ENCODE assay signal across 9 cellular contexts in the genomic region with DNA sequence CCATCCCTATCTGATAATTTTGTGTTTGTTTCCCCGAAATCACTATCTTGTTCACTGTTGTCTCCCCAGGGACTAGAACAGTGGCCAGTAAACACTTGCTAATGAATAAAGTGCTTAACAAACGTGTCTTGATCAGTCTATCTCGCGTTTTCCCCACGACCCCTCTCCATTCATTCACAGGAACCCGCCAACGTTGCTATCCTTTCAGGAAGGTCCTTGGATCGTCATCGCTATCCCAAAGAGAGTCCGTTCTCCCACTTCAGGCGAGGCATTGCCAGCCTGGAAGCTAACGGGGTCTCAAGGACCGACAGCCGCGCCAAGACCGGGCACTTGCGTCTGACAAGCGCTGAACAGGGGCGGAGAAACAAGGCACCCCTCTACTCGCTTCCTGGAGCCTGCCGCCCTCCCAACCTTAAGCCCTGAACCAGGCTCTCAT. TPM values are rescaled to one million over a fixed set of nuclear protein-coding genes. Genes with fewer than 3 reads are reported as not detected.
DNase-seq lines count a peak whose midpoint lies in the region; ATAC-seq and TF ChIP-seq lines count a peak whose summit lies in the region.
"Had no signal": no experiment of that assay in that cellular context is flagged by ENCODE, and none has a peak within 500 bp of the region (broad histone marks: within the 10 kb centered on the region; RNA-seq: fewer than 3 reads in every experiment).

No MANE protein-coding gene starts in this region.

- ATAC-seq in GM18868 (IDR thresholded peaks at IDR 0.05; ENCODE audit: unreplicated experiment), result peak; percentile 3
- ATAC-seq in HG02981 (IDR thresholded peaks at IDR 0.05; ENCODE audit: unreplicated experiment), result peak; percentile 11
- peak; percentile 7 for ATAC-seq in memory B cell (ENCODE audit: low read depth)
- ATAC-seq in sciatic nerve, result no peak

- H3K27me3 Mint-ChIP-seq in memory B cell, result no peaks in the 10 kb centered on the region
- H3K27me3 Mint-ChIP-seq: activated B cell treated with CpG ODN at 0.5 μM for 24 hours had no signal

- no peaks in the 10 kb centered on the region for H3K27me3 ChIP-seq in ascending aorta

- peak overlapping the region; percentile 64 to 88 for H3K27ac ChIP-seq in ascending aorta

- no peak overlapping the region for H3K4me3 Mint-ChIP-seq in memory B cell
- H3K4me3 Mint-ChIP-seq: activated B cell treated with CpG ODN at 0.5 μM for 24 hours had no signal

- peak overlapping the region; percentile 66 to 95 for H3K4me3 ChIP-seq in ascending aorta

- H3K36me3 Mint-ChIP-seq in memory B cell, result no peaks in the 10 kb centered on the region

- no peak for TF ChIP-seq CTCF in ascending aorta (IDR thresholded peaks at IDR 0.05)

- peaks cover 7 to 17% of the 10 kb centered on the region in 2 donors for H3K4me1 ChIP-seq in ascending aorta

- H3K27ac Mint-ChIP-seq in memory B cell, result no peak overlapping the region
- H3K27ac Mint-ChIP-seq: activated B cell treated with CpG ODN at 0.5 μM for 24 hours had no signal

- H3K36me3 ChIP-seq in ascending aorta, result no peaks in the 10 kb centered on the region

- no peaks in the 10 kb centered on the region for H3K9me3 Mint-ChIP-seq in memory B cell
- H3K9me3 Mint-ChIP-seq: activated B cell treated with CpG ODN at 0.5 μM for 24 hours had no signal

- no peak for DNase-seq in ascending aorta (ENCODE audit: low spot score in 2 of 2)
- DNase-seq in memory B cell (ENCODE audit: low spot score in 2 of 2), result no peak
- no peak for DNase-seq in sciatic nerve (ENCODE audit: low spot score)
- no peak for DNase-seq in stimulated activated CD4-positive, alpha-beta T cell treated with anti-CD3 and anti-CD28 coated beads, Interleukin-1b, Interleukin-23, amount 100 ng/mL, for 48 hours
- no peak for DNase-seq in SKM-1 treated with dmso at 0.1 percent for 144 hours (lab: John Stamatoyannopoulos, UW; ENCODE audit: unreplicated experiment)
- DNase-seq in DMS79 treated with DMSO at 0.1 percent for 48 hours (lab: John Stamatoyannopoulos, UW), result no peak

- intact Hi-C loops in ascending aorta (cut with DNase I) (loop anchor here (1.0 to 10.0 kb wide), 7 partner anchors 121 to 1351 kb away; a partner anchor contains a TSS), sciatic nerve (cut with DNase I) (no loop called here)

- H3K9me3 ChIP-seq in ascending aorta, result no peaks in the 10 kb centered on the region

- H3K4me1 Mint-ChIP-seq in memory B cell, result peaks cover 41% of the 10 kb centered on the region

RNA-seq across cellular contexts. Expression of a gene that starts 0.3 kb away (rescaled TPM):
- total RNA-seq in ascending aorta, result 1.7 TPM
- 20.0 TPM for total RNA-seq in sciatic nerve

RNA-seq across cellular contexts. Expression of a gene that starts 0.7 kb away (rescaled TPM):
- total RNA-seq in ascending aorta, result 9.3 TPM
- 10.9 TPM for total RNA-seq in sciatic nerve
